Comparison of ENCODE assay signal across 8 cellular contexts in the genomic region with DNA sequence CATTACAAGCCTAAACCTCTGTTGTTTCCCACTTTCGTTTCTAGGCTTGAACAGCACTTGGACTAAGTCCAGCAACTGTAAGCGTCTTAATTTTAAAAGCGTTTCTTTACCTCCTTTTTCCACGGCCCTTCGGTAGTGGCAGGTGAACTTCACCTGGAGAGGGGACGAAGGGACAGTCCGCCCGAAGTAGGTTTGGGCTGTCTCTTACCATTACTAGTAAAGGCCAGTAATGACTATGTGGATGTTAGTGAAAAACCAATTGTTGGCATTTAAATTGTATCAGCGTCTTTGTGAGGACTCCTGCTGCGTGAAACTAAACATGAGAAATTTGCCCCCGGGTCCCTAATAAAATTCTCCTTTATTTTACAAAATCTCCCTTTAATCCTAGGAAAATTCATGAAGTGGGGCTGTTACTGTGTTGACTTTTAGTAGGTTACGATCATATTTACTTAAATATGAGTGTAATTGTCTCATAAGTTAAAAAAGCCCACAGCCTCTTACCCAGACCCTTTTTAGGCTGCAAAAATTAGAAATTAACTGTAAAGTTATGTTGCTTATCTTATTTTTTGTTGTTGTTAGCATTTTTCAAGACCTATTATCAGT. TPM values are rescaled to one million over a fixed set of nuclear protein-coding genes. Genes with fewer than 3 reads are reported as not detected.
DNase-seq lines count a peak whose midpoint lies in the region; ATAC-seq, FAIRE-seq and TF ChIP-seq lines count a peak whose summit lies in the region.

No MANE protein-coding gene starts in this region.

- H3K4me3 ChIP-seq in CD4-positive, alpha-beta memory T cell (ENCODE audit: low read length in 2 of 2), result peak overlapping the region; percentile 68 to 92
- H3K4me3 ChIP-seq in astrocyte of the cerebellum (ENCODE audit: low read depth, low read length), result peak overlapping the region; percentile 92
- H3K4me3 ChIP-seq in stomach smooth muscle (ENCODE audit: low read length in 2 of 2), result peak overlapping the region; percentile 98 to 99

- no peak for TF ChIP-seq CTCF in astrocyte of the cerebellum (IDR thresholded peaks at IDR 0.05; ENCODE audit: low read depth, low read length, missing control alignments)

- peak; percentile 93 for FAIRE-seq in islet of Langerhans (lab: Jason Lieb, UNC)

- ATAC-seq in HG03439 (IDR thresholded peaks at IDR 0.05; ENCODE audit: unreplicated experiment) (peak; percentile 5), sciatic nerve (no peak)

- no peaks in the 10 kb centered on the region for H3K27me3 ChIP-seq in CD4-positive, alpha-beta memory T cell (ENCODE audit: insufficient read depth, low read length)
- H3K27me3 ChIP-seq in stomach smooth muscle (ENCODE audit: control insufficient read depth in 1 of 2, insufficient read depth in 2 of 2, low read length in 2 of 2), result no peaks in the 10 kb centered on the region

- no peaks in the 10 kb centered on the region for H3K9me3 Mint-ChIP-seq in CD4-positive, alpha-beta memory T cell

- H3K36me3 Mint-ChIP-seq in CD4-positive, alpha-beta memory T cell, result peaks cover 26 to 43% of the 10 kb centered on the region in 2 donors

- peaks cover 9% of the 10 kb centered on the region for H3K36me3 ChIP-seq in CD4-positive, alpha-beta memory T cell (ENCODE audit: insufficient read depth, low read length)
- H3K36me3 ChIP-seq in stomach smooth muscle (ENCODE audit: control insufficient read depth in 2 of 2, insufficient read depth in 2 of 2, low read length in 2 of 2), result no peaks in the 10 kb centered on the region

- peak overlapping the region; percentile 98 for H3K27ac ChIP-seq in CD4-positive, alpha-beta memory T cell (ENCODE audit: low read depth, low read length)
- peak overlapping the region; percentile 89 for H3K27ac ChIP-seq in stomach smooth muscle (ENCODE audit: low read length)

- intact Hi-C loops in CD4-positive, alpha-beta memory T cell (cut with micrococcal nuclease), result loop anchor here (1.0 to 2.0 kb wide), 9 partner anchors 13 to 535 kb away; a partner anchor contains a TSS
- intact Hi-C loops in sciatic nerve (cut with DNase I), result no loop called here

- in situ Hi-C loops in astrocyte of the cerebellum (cut with HindIII; ENCODE audit: low sequenced_read_pairs), result no loop called here

- H3K4me1 Mint-ChIP-seq in CD4-positive, alpha-beta memory T cell, result peaks cover 39 to 68% (median 47%) of the 10 kb centered on the region in 4 donors

- no peaks in the 10 kb centered on the region for H3K9me3 ChIP-seq in CD4-positive, alpha-beta memory T cell (ENCODE audit: control insufficient read depth in 1 of 2, low read length in 2 of 2)
- H3K9me3 ChIP-seq in stomach smooth muscle (ENCODE audit: control insufficient read depth in 2 of 2, low read length in 2 of 2), result no peaks in the 10 kb centered on the region

- no peak for DNase-seq in CD4-positive, alpha-beta memory T cell
- DNase-seq in astrocyte of the cerebellum (ENCODE audit: low read depth) (peak; percentile 49), sciatic nerve (ENCODE audit: low spot score) (no peak), T-helper 9 cell (no peak), retina (no peak)

- POLR2A ChIA-PET in CD4-positive, alpha-beta memory T cell (lab: Charles Lee; ENCODE audit: partially characterized antibody), result interaction anchor here (1.0 to 8.3 kb wide), 28 partner anchors 8 to 299 kb away, joined by 3 to 180 read pairs (median 8); a partner anchor contains a TSS

- H3K27me3 Mint-ChIP-seq in CD4-positive, alpha-beta memory T cell, result no peaks in the 10 kb centered on the region

- peak overlapping the region; percentile 95 to 99 (median 98) for H3K4me3 Mint-ChIP-seq in CD4-positive, alpha-beta memory T cell

- CTCF ChIA-PET in CD4-positive, alpha-beta memory T cell (lab: Charles Lee; ENCODE audit: partially characterized antibody), result interaction anchor here (1.0 to 3.5 kb wide), 11 partner anchors 10 to 139 kb away, joined by 3 to 47 read pairs (median 10); a partner anchor contains a TSS

- H3K27ac Mint-ChIP-seq in CD4-positive, alpha-beta memory T cell, result peak overlapping the region; percentile 93 to 99 (median 98)

- H3K4me1 ChIP-seq in CD4-positive, alpha-beta memory T cell (ENCODE audit: insufficient read depth, low read length), result peaks cover 51% of the 10 kb centered on the region
- peaks cover 11% of the 10 kb centered on the region for H3K4me1 ChIP-seq in stomach smooth muscle (ENCODE audit: control insufficient read depth, insufficient read depth, low read length)

- peak overlapping the region; percentile 94 to 97 for H3K9ac ChIP-seq in stomach smooth muscle (ENCODE audit: low read length in 2 of 2)

RNA-seq across cellular contexts. Expression of a gene that starts 1.0 kb away (rescaled TPM):
- total RNA-seq in CD4-positive, alpha-beta memory T cell, result 100 to 1,000 TPM; 653 to 670 TPM
- polyA plus RNA-seq in CD4-positive, alpha-beta memory T cell, result 1,000 to 10,000 TPM; 1,454 to 1,558 TPM
- 704 TPM for total RNA-seq in sciatic nerve
